ENCODE assay signal across 9 cellular contexts in genomic region chr9:101485873-101486692, GRCh38. TPM values are rescaled to one million over a fixed set of nuclear protein-coding genes. Genes with fewer than 3 reads are reported as not detected.
DNase-seq lines count a peak whose midpoint lies in the region; ATAC-seq and TF ChIP-seq lines count a peak whose summit lies in the region.
"Had no signal": no experiment of that assay in that cellular context is flagged by ENCODE, and none has a peak within 500 bp of the region (broad histone marks: within the 10 kb centered on the region; RNA-seq: fewer than 3 reads in every experiment).

No MANE protein-coding gene starts in this region.

- H3K36me3 ChIP-seq in neuron (ENCODE audit: insufficient read depth, low read length): no peaks in the 10 kb centered on the region

- peak overlapping the region; percentile 88 for H2AFZ ChIP-seq in neuron (ENCODE audit: low read depth, low read length)

- H3K4me1 ChIP-seq in neuron (ENCODE audit: insufficient read depth, low read length): no peaks in the 10 kb centered on the region

- DNase-seq in NCI-H1436 (lab: John Stamatoyannopoulos, UW) (peak; percentile 22), NCI-H1436 treated with DMSO at 0.1 percent for 48 hours (lab: John Stamatoyannopoulos, UW) (no peak), fibroblast of the aortic adventitia (ENCODE audit: low read depth) (peak; percentile 21)
- DNase-seq in activated effector memory CD4-positive, alpha-beta T cell treated with anti-CD3 and anti-CD28 coated beads, Interleukin-2, amount 50 U/mL, for 16 hours: no peak

- no peaks in the 10 kb centered on the region for H3K27me3 ChIP-seq in neuron (ENCODE audit: insufficient read depth, low read length)

- TF ChIP-seq CTCF in fibroblast of the aortic adventitia (IDR thresholded peaks at IDR 0.05; ENCODE audit: insufficient read depth, low read length): no peak

- H3K9me3 ChIP-seq in neuron (ENCODE audit: low read length): no peaks in the 10 kb centered on the region

- peak; percentile 75 for ATAC-seq in SK-N-SH treated with all-trans-retinoic acid at 6 μM for 48 hours
- ATAC-seq in GM21528 (IDR thresholded peaks at IDR 0.05; ENCODE audit: low FRiP score, unreplicated experiment): no peak
- no peak for ATAC-seq in GM21529 (IDR thresholded peaks at IDR 0.05; ENCODE audit: unreplicated experiment)

- H3K4me3 ChIP-seq in fibroblast of the aortic adventitia (ENCODE audit: low read depth, low read length): peak overlapping the region; percentile 73
- H3K4me3 ChIP-seq in neuron (ENCODE audit: low read length): peak overlapping the region; percentile 57
- H3K4me3 ChIP-seq: SK-N-MC had no signal

TF ChIP-seq in SK-N-SH treated with all-trans-retinoic acid at 6 μM for 48 hours, 23 proteins besides CTCF, POLR2A, EP300 and RAD21:
- TF ChIP-seq CSDC2 (CRISPR knock-in tag; IDR thresholded peaks at IDR 0.05): no peak
- no peak for TF ChIP-seq ZFP3 (CRISPR knock-in tag; IDR thresholded peaks at IDR 0.05)
- no peak for TF ChIP-seq PPARA (CRISPR knock-in tag; IDR thresholded peaks at IDR 0.05; ENCODE audit: borderline replicate concordance)
- no peak for TF ChIP-seq ARNTL (CRISPR knock-in tag; IDR thresholded peaks at IDR 0.05; ENCODE audit: borderline replicate concordance, low read depth)
- no peak for TF ChIP-seq ZC3H10 (CRISPR knock-in tag; IDR thresholded peaks at IDR 0.05)
- no peak for TF ChIP-seq ZNF70 (CRISPR knock-in tag; IDR thresholded peaks at IDR 0.05)
- TF ChIP-seq SNAI2 (CRISPR knock-in tag; IDR thresholded peaks at IDR 0.05): no peak
- no peak for TF ChIP-seq OSR1 (CRISPR knock-in tag; IDR thresholded peaks at IDR 0.05)
- no peak for TF ChIP-seq ESRRG (CRISPR knock-in tag; IDR thresholded peaks at IDR 0.05)
- TF ChIP-seq POU6F1 (CRISPR knock-in tag; IDR thresholded peaks at IDR 0.05; ENCODE audit: borderline replicate concordance, low read depth): no peak
- TF ChIP-seq TSHZ2 (CRISPR knock-in tag; IDR thresholded peaks at IDR 0.05): no peak
- TF ChIP-seq TOX (CRISPR knock-in tag; IDR thresholded peaks at IDR 0.05; ENCODE audit: borderline replicate concordance): no peak
- no peak for TF ChIP-seq CSRNP3 (CRISPR knock-in tag; IDR thresholded peaks at IDR 0.05)
TF ChIP-seq in SK-N-SH treated with all-trans-retinoic acid at 6 μM for 48 hours: peak in this region for 0.

RNA-seq across cellular contexts. Expression of gene RNF20, which starts 47.6 kb away (rescaled TPM):
- total RNA-seq in fibroblast of the aortic adventitia (ENCODE audit: low replicate concordance): 37.7 and 59.9 TPM in 2 replicates

RNA-seq across cellular contexts. Expression of gene ALDOB, which starts 50.5 kb away (rescaled TPM):
- total RNA-seq in fibroblast of the aortic adventitia (ENCODE audit: low replicate concordance): not detected in 2 replicates

Comparison
In these comparisons a context has a peak if more than half of its experiments do, and no peak if none do; other contexts are left out.
1. DNase-seq: peak in NCI-H1436 (single experiment) and fibroblast of the aortic adventitia (single experiment); none in NCI-H1436 treated with DMSO at 0.1 percent for 48 hours (single experiment) and activated effector memory CD4-positive, alpha-beta T cell treated with anti-CD3 and anti-CD28 coated beads, Interleukin-2, amount 50 U/mL, for 16 hours (single experiment).